ENCODE assay signal across 8 cellular contexts in genomic region chr2:65366595-65367125, GRCh38.
DNase-seq lines count a peak whose midpoint lies in the region; TF ChIP-seq lines count a peak whose summit lies in the region.

No MANE protein-coding gene starts in this region.

- no peak overlapping the region for H3K4me2 ChIP-seq in MM.1S (ENCODE audit: low read depth, low read length)

- no peaks in the 10 kb centered on the region for H3K9me3 ChIP-seq in MM.1S (replicated peaks; ENCODE audit: insufficient read depth, low read length)

- H3K4me3 ChIP-seq in MM.1S (ENCODE audit: low read length): no peak overlapping the region

- H3K27me3 ChIP-seq in MM.1S (replicated peaks; ENCODE audit: insufficient read depth, low read length): no peaks in the 10 kb centered on the region

- H4K20me1 ChIP-seq in MM.1S (ENCODE audit: insufficient read depth, low read length): no peaks in the 10 kb centered on the region; the same call in 1 of the 2 replicates

- in situ Hi-C loops in Caki2 (cut with HindIII; ENCODE audit: low pct_unique_long_range_greater_than_20kb, low sequenced_read_pairs): no loop called here

- peaks cover 23% of the 10 kb centered on the region for H3K4me1 ChIP-seq in MM.1S (ENCODE audit: low read length)

- no peak overlapping the region for H3K9ac ChIP-seq in MM.1S (ENCODE audit: low read length)

- no peaks in the 10 kb centered on the region for H3K36me3 ChIP-seq in MM.1S (replicated peaks; ENCODE audit: insufficient read depth, low read length)

- no peak overlapping the region for H2AFZ ChIP-seq in MM.1S (ENCODE audit: low read length)

- no peak overlapping the region for H3K27ac ChIP-seq in MM.1S (ENCODE audit: low read length)

- peaks cover 95% of the 10 kb centered on the region for H3K79me2 ChIP-seq in MM.1S (ENCODE audit: low read length)

- no peaks in the 10 kb centered on the region for H3F3A ChIP-seq in MM.1S (ENCODE audit: insufficient read depth, low read length)

- H3K9me2 ChIP-seq in MM.1S (replicated peaks; ENCODE audit: insufficient read depth, low read length): no peaks in the 10 kb centered on the region

- DNase-seq in Caki2 (ENCODE audit: low read depth): peak; percentile 72
- peak; percentile 46 for DNase-seq in GM20000 (ENCODE audit: low spot score)
- peak; percentile 98 for DNase-seq in LHCN-M2 (ENCODE audit: low read depth)
- DNase-seq in SW480 (ENCODE audit: low spot score): peak; percentile 99
- DNase-seq in fibroblast of the conjunctiva (ENCODE audit: low read depth): peak; percentile 91
- DNase-seq in stimulated activated CD4-positive, alpha-beta T cell treated with anti-CD3 and anti-CD28 coated beads, Interleukin-1b, Interleukin-23, amount 100 ng/mL, for 48 hours: peak; percentile 48
- no peak for DNase-seq in NCI-H526 treated with DMSO at 0.1 percent for 48 hours (lab: John Stamatoyannopoulos, UW)
- DNase-seq in MM.1S: no peak

- TF ChIP-seq CTCF in GM20000 (IDR thresholded peaks at IDR 0.05; ENCODE audit: extremely low read depth, missing control alignments) (no peak), MM.1S (IDR thresholded peaks at IDR 0.05; ENCODE audit: low read length) (no peak)

Comparison
In these comparisons a context has a peak if more than half of its experiments do, and no peak if none do; other contexts are left out.
1. DNase-seq: peak in Caki2 (single experiment), GM20000 (single experiment), LHCN-M2 (single experiment), SW480 (single experiment), fibroblast of the conjunctiva (single experiment) and stimulated activated CD4-positive, alpha-beta T cell treated with anti-CD3 and anti-CD28 coated beads, Interleukin-1b, Interleukin-23, amount 100 ng/mL, for 48 hours (single experiment); none in NCI-H526 treated with DMSO at 0.1 percent for 48 hours (single experiment) and MM.1S (single experiment).